1 cellular context compared by ENCODE assay signal in genomic region chr15:68345481-68345880, GRCh38.
TF ChIP-seq lines count a peak whose summit lies in the region.

No MANE protein-coding gene starts in this region.

TF ChIP-seq in IMR-90, 13 proteins besides CTCF, POLR2A, EP300 and RAD21:
- TF ChIP-seq MAFK (IDR thresholded peaks at IDR 0.05; ENCODE audit: low read depth, low read length): no peak
- no peak for TF ChIP-seq NFE2L2 (IDR thresholded peaks at IDR 0.05; ENCODE audit: low read depth, low read length)
- no peak for TF ChIP-seq SMC3 (IDR thresholded peaks at IDR 0.05; ENCODE audit: low read depth, low read length)
- no peak for TF ChIP-seq MXI1 (IDR thresholded peaks at IDR 0.05; ENCODE audit: borderline replicate concordance, low read depth, low read length)
- TF ChIP-seq FOS (IDR thresholded peaks at IDR 0.05; ENCODE audit: low read depth, low read length): no peak
- no peak for TF ChIP-seq MAZ (IDR thresholded peaks at IDR 0.05; ENCODE audit: borderline replicate concordance, low read depth, low read length)
- TF ChIP-seq RCOR1 (IDR thresholded peaks at IDR 0.05; ENCODE audit: insufficient replicate concordance, low read length): no peak
- no peak for TF ChIP-seq CEBPB (IDR thresholded peaks at IDR 0.05; ENCODE audit: low read depth, low read length)
- TF ChIP-seq BHLHE40 (IDR thresholded peaks at IDR 0.05; ENCODE audit: low read depth, low read length): no peak
- no peak for TF ChIP-seq USF2 (IDR thresholded peaks at IDR 0.05; ENCODE audit: low read depth, low read length)
- no peak for TF ChIP-seq ELK1 (IDR thresholded peaks at IDR 0.05; ENCODE audit: borderline replicate concordance, low read depth, low read length)
- no peak for TF ChIP-seq RFX5 (IDR thresholded peaks at IDR 0.05; ENCODE audit: low read depth, low read length)
- TF ChIP-seq CHD1 (IDR thresholded peaks at IDR 0.05; ENCODE audit: low read depth, low read length): no peak
